Comparison of ENCODE assay signal across 25 cellular contexts in the genomic region with DNA sequence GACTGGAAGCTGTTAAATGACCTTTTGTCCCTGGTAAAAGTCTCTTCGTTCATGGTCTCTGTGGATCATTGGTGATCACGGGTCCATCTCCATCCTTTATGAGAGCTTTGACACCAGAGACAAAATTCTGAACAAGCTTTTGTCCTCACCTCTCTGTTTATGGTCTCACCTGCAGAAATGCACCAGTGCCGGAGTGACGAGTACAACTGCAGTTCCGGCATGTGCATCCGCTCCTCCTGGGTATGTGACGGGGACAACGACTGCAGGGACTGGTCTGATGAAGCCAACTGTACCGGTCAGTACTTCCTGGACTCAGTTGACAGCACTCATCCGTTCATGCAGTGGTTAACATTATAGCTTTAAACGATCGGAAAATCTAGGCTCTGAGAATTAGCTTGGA.
DNase-seq lines count a peak whose midpoint lies in the region; ATAC-seq and TF ChIP-seq lines count a peak whose summit lies in the region.
"Had no signal": no experiment of that assay in that cellular context is flagged by ENCODE, and none has a peak within 500 bp of the region (broad histone marks: within the 10 kb centered on the region; RNA-seq: fewer than 3 reads in every experiment).

No MANE protein-coding gene starts in this region.

- H3K27me3 ChIP-seq in dorsolateral prefrontal cortex: no peaks in the 10 kb centered on the region
- H3K27me3 ChIP-seq: breast epithelium, hepatocyte, SJCRH30 had no signal

- H3K27ac ChIP-seq in dorsolateral prefrontal cortex: peak overlapping the region in 42 of 59 donors; percentile 0 to 84 (median 68)
- H3K27ac ChIP-seq: gastrocnemius medialis, hepatocyte, SJCRH30 had no signal

- H3K36me3 Mint-ChIP-seq in activated T-cell treated with anti-CD3 and anti-CD28 coated beads, Interleukin-2, amount 50 U/mL, for 24 hours (ENCODE audit: low read depth): peaks cover 96% of the 10 kb centered on the region
- peaks cover 90% of the 10 kb centered on the region for H3K36me3 Mint-ChIP-seq in T-cell
- peaks cover 83% of the 10 kb centered on the region for H3K36me3 Mint-ChIP-seq in stimulated activated effector memory CD8-positive, alpha-beta T cell treated with anti-CD3 and anti-CD28 coated beads, Interleukin-12 subunit alpha, Interleukin-12 subunit beta, amount 100 ng/mL, for 72 hours
- peaks cover 42% of the 10 kb centered on the region for H3K36me3 Mint-ChIP-seq in activated CD8-positive, alpha-beta memory T cell treated with anti-CD3 and anti-CD28 coated beads, Interleukin-2, amount 10 ng/mL, durations not matched to agents 7 days and 5 days

- TF ChIP-seq CTCF in dorsolateral prefrontal cortex (IDR thresholded peaks at IDR 0.05 in 54 of 56, conservative IDR thresholded peaks at IDR 0.05 in 2 of 56; ENCODE audit: low read depth in 1 of 56, partially characterized antibody in 56 of 56): no peak

- POLR2A ChIA-PET in T-cell (lab: Charles Lee): interaction anchor here in 1 of 2 donors (0.5 kb wide), 1 partner anchor 257 kb away, joined by 9 read pairs; no protein-coding TSS in a partner anchor

- ATAC-seq in T-cell (replicated peaks in 1 of 4) (no peak), HG02870 (IDR thresholded peaks at IDR 0.05; ENCODE audit: unreplicated experiment) (no peak)
- no peak for ATAC-seq in stimulated activated effector memory CD8-positive, alpha-beta T cell treated with anti-CD3 and anti-CD28 coated beads, Interleukin-12 subunit alpha, Interleukin-12 subunit beta, amount 100 ng/mL, for 72 hours
- no peak for ATAC-seq in activated CD8-positive, alpha-beta memory T cell treated with anti-CD3 and anti-CD28 coated beads, Interleukin-2, amount 10 ng/mL, durations not matched to agents 7 days and 5 days
- ATAC-seq: gastrocnemius medialis, GM23338 had no signal

- intact Hi-C loops in dorsolateral prefrontal cortex (cut with DNase I): no loop called here

- peak overlapping the region; percentile 37 for H3K27ac Mint-ChIP-seq in activated T-cell treated with anti-CD3 and anti-CD28 coated beads, Interleukin-2, amount 50 U/mL, for 24 hours
- H3K27ac Mint-ChIP-seq in T-cell: peak overlapping the region; percentile 9 to 35
- H3K27ac Mint-ChIP-seq in stimulated activated effector memory CD8-positive, alpha-beta T cell treated with anti-CD3 and anti-CD28 coated beads, Interleukin-12 subunit alpha, Interleukin-12 subunit beta, amount 100 ng/mL, for 72 hours: peak overlapping the region; percentile 58
- H3K27ac Mint-ChIP-seq in activated CD8-positive, alpha-beta memory T cell treated with anti-CD3 and anti-CD28 coated beads, Interleukin-2, amount 10 ng/mL, durations not matched to agents 7 days and 5 days: no peak overlapping the region
- H3K27ac Mint-ChIP-seq: activated CD4-positive, alpha-beta memory T cell treated with anti-CD3 and anti-CD28 coated beads for 36 hours; endodermal cell; GM23338; memory B cell; stimulated activated naive CD8-positive, alpha-beta T cell treated with anti-CD3 and anti-CD28 coated beads, Interleukin-15, Interleukin-2, amounts not matched to agents 100 ng/mL and 50 ng/mL, for 24 hours had no signal

- no peaks in the 10 kb centered on the region for H3K27me3 Mint-ChIP-seq in activated T-cell treated with anti-CD3 and anti-CD28 coated beads, Interleukin-2, amount 50 U/mL, for 24 hours
- H3K27me3 Mint-ChIP-seq in T-cell: no peaks in the 10 kb centered on the region
- H3K27me3 Mint-ChIP-seq in activated CD8-positive, alpha-beta memory T cell treated with anti-CD3 and anti-CD28 coated beads, Interleukin-2, amount 10 ng/mL, durations not matched to agents 7 days and 5 days: no peaks in the 10 kb centered on the region
- H3K27me3 Mint-ChIP-seq: activated CD4-positive, alpha-beta memory T cell treated with anti-CD3 and anti-CD28 coated beads for 36 hours; CD8-positive, alpha-beta memory T cell; stimulated activated naive CD8-positive, alpha-beta T cell treated with anti-CD3 and anti-CD28 coated beads, Interleukin-15, Interleukin-2, amounts not matched to agents 100 ng/mL and 50 ng/mL, for 24 hours had no signal

- CTCF ChIA-PET in T-cell (lab: Charles Lee): interaction anchor here (0.8 to 1.6 kb wide), 3 partner anchors 11 to 150 kb away, joined by 3 to 4 read pairs (median 3); no protein-coding TSS in a partner anchor
- CTCF ChIA-PET in activated CD8-positive, alpha-beta memory T cell treated with anti-CD3 and anti-CD28 coated beads, Interleukin-2, amount 10 ng/mL, durations not matched to agents 7 days and 5 days (lab: Charles Lee): interaction anchor here (1.0 to 1.2 kb wide), 2 partner anchors 14 to 230 kb away, joined by 3 read pairs; no protein-coding TSS in a partner anchor

- no peak overlapping the region for H3K4me3 ChIP-seq in dorsolateral prefrontal cortex
- H3K4me3 ChIP-seq: breast epithelium, gastrocnemius medialis, GM23338, hepatocyte, SJCRH30 had no signal

- H3K4me1 Mint-ChIP-seq in activated T-cell treated with anti-CD3 and anti-CD28 coated beads, Interleukin-2, amount 50 U/mL, for 24 hours (ENCODE audit: low read depth): peaks cover 36% of the 10 kb centered on the region
- peaks cover 19 to 29% (median 23%) of the 10 kb centered on the region in 3 donors for H3K4me1 Mint-ChIP-seq in T-cell
- H3K4me1 Mint-ChIP-seq in stimulated activated effector memory CD8-positive, alpha-beta T cell treated with anti-CD3 and anti-CD28 coated beads, Interleukin-12 subunit alpha, Interleukin-12 subunit beta, amount 100 ng/mL, for 72 hours: peaks cover 36% of the 10 kb centered on the region
- H3K4me1 Mint-ChIP-seq in activated CD8-positive, alpha-beta memory T cell treated with anti-CD3 and anti-CD28 coated beads, Interleukin-2, amount 10 ng/mL, durations not matched to agents 7 days and 5 days: peaks cover 13% of the 10 kb centered on the region

- no peak for DNase-seq in activated T-cell treated with anti-CD3 and anti-CD28 coated beads, Interleukin-2, amount 50 U/mL, for 24 hours
- no peak for DNase-seq in activated T-cell treated with anti-CD3 and anti-CD28 coated beads, Interleukin-2, amount 50 U/mL, for 1 hour
- DNase-seq in T-cell: no peak
- no peak for DNase-seq in dorsolateral prefrontal cortex
- no peak for DNase-seq in stimulated activated effector memory CD8-positive, alpha-beta T cell treated with anti-CD3 and anti-CD28 coated beads, Interleukin-12 subunit alpha, Interleukin-12 subunit beta, amount 100 ng/mL, for 72 hours (ENCODE audit: low spot score in 2 of 2)
- DNase-seq in stimulated activated CD4-positive, alpha-beta T cell treated with anti-CD3 and anti-CD28 coated beads, Interleukin-2, amount 100 ng/mL, for 48 hours: no peak
- no peak for DNase-seq in activated CD8-positive, alpha-beta memory T cell treated with anti-CD3 and anti-CD28 coated beads, Interleukin-2, amount 10 ng/mL, durations not matched to agents 7 days and 5 days
- DNase-seq: 8988T; activated CD4-positive, alpha-beta memory T cell treated with anti-CD3 and anti-CD28 coated beads for 36 hours; activated CD8-positive, alpha-beta memory T cell treated with anti-CD3 and anti-CD28 coated beads, Interleukin-2, amount 50 U/mL, for 48 hours; amniotic stem cell; CD8-positive, alpha-beta memory T cell; cortex of kidney; DMS 273 treated with DMSO at 0.1 percent for 48 hours; endodermal cell; NCI-H226; SJCRH30; stimulated activated CD4-positive, alpha-beta T cell treated with anti-CD3 and anti-CD28 coated beads, Interleukin-15, amount 100 ng/mL, for 24 hours had no signal

- no peak overlapping the region for H3K4me3 Mint-ChIP-seq in activated T-cell treated with anti-CD3 and anti-CD28 coated beads, Interleukin-2, amount 50 U/mL, for 24 hours
- H3K4me3 Mint-ChIP-seq in T-cell: no peak overlapping the region
- H3K4me3 Mint-ChIP-seq in stimulated activated effector memory CD8-positive, alpha-beta T cell treated with anti-CD3 and anti-CD28 coated beads, Interleukin-12 subunit alpha, Interleukin-12 subunit beta, amount 100 ng/mL, for 72 hours: no peak overlapping the region
- H3K4me3 Mint-ChIP-seq in activated CD8-positive, alpha-beta memory T cell treated with anti-CD3 and anti-CD28 coated beads, Interleukin-2, amount 10 ng/mL, durations not matched to agents 7 days and 5 days: no peak overlapping the region
- H3K4me3 Mint-ChIP-seq: activated CD4-positive, alpha-beta memory T cell treated with anti-CD3 and anti-CD28 coated beads for 36 hours; endodermal cell; GM23338; memory B cell; stimulated activated naive CD8-positive, alpha-beta T cell treated with anti-CD3 and anti-CD28 coated beads, Interleukin-15, Interleukin-2, amounts not matched to agents 100 ng/mL and 50 ng/mL, for 24 hours had no signal

- peaks cover 5% of the 10 kb centered on the region for H3K9me3 Mint-ChIP-seq in activated T-cell treated with anti-CD3 and anti-CD28 coated beads, Interleukin-2, amount 50 U/mL, for 24 hours
- H3K9me3 Mint-ChIP-seq in T-cell: peaks cover 0 to 11% (median 0%) of the 10 kb centered on the region in 3 donors
- peaks cover 8% of the 10 kb centered on the region for H3K9me3 Mint-ChIP-seq in stimulated activated effector memory CD8-positive, alpha-beta T cell treated with anti-CD3 and anti-CD28 coated beads, Interleukin-12 subunit alpha, Interleukin-12 subunit beta, amount 100 ng/mL, for 72 hours
- H3K9me3 Mint-ChIP-seq in activated CD8-positive, alpha-beta memory T cell treated with anti-CD3 and anti-CD28 coated beads, Interleukin-2, amount 10 ng/mL, durations not matched to agents 7 days and 5 days (ENCODE audit: low read depth): peaks cover 4% of the 10 kb centered on the region
